Comparison of ENCODE assay signal across 8 cellular contexts in the genomic region with DNA sequence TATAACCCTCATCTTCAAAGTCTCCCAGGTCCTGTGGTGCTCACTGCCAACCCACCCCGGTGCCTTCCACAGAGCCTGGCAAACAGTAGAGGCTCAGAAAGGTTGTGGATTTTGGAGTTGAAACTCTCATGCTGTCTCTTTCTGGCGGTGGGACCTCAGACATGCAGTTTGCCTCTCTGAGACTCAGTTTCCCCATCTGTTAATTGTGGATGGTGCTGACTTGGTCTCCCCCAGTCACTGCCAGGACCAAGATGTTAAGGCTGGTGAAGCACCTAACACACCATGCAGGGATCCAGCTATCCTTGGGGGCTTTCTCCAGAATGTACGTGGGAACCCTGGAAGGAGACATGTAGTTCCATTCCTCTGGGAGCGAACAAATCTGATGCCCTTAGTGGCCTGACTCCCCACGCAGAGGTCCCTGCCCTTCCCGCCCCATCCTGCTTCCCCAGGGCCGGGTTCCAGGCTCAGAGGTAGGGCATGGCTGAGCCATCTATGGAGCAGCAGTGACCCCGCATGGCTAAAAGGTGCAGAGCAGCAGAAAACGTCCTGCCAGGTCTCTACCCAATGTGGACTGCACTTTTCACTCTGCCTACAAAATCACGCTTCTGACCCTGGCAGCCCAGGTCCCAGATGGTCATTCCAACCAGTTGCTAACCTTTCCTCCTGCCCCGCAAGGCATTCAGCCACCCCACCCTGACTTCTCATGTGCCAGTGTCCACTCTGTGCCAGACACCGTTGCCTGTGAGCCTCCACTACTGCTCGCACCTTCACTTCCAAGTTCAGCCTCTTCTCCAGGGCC. TPM values are rescaled to one million over a fixed set of nuclear protein-coding genes. Genes with fewer than 3 reads are reported as not detected.
DNase-seq lines count a peak whose midpoint lies in the region; ATAC-seq, FAIRE-seq and TF ChIP-seq lines count a peak whose summit lies in the region.

No MANE protein-coding gene starts in this region.

- H3K36me3 Mint-ChIP-seq in activated T-helper 1 cell treated with anti-CD3 and anti-CD28 coated beads, Interleukin-12 subunit alpha, Interleukin-12 subunit beta, Interleukin-2, Interleukin-4 antibody, amounts not matched to agents 30 ng/mL and 10 ng/mL and 1 ng/mL, durations not matched to agents 14 hours and 24 hours and 36 hours (ENCODE audit: low read depth), result no peaks in the 10 kb centered on the region
- H3K36me3 Mint-ChIP-seq in osteocyte (ENCODE audit: unreplicated experiment), result no peaks in the 10 kb centered on the region

- ATAC-seq in GM19438 (IDR thresholded peaks at IDR 0.05; ENCODE audit: low read depth, unreplicated experiment), result peak; percentile 66

- DNase-seq in CD1c-positive myeloid dendritic cell (ENCODE audit: extremely low spot score), result peak; percentile 64
- DNase-seq in RCC 7860 (ENCODE audit: low spot score), result peak; percentile 41
- DNase-seq in activated T-helper 1 cell treated with anti-CD3 and anti-CD28 coated beads, Interleukin-12 subunit alpha, Interleukin-12 subunit beta, Interleukin-2, Interleukin-4 antibody, amounts not matched to agents 30 ng/mL and 10 ng/mL and 1 ng/mL, durations not matched to agents 14 hours and 24 hours and 36 hours (ENCODE audit: low spot score), result peak; percentile 56
- peak; percentile 47 for DNase-seq in fibroblast of villous mesenchyme (ENCODE audit: low read depth)
- peak; percentile 85 for DNase-seq in osteocyte (ENCODE audit: extremely low spot score, unreplicated experiment)
- DNase-seq in ureter (ENCODE audit: low spot score), result peak; percentile 66

- H3K27me3 Mint-ChIP-seq in activated T-helper 1 cell treated with anti-CD3 and anti-CD28 coated beads, Interleukin-12 subunit alpha, Interleukin-12 subunit beta, Interleukin-2, Interleukin-4 antibody, amounts not matched to agents 30 ng/mL and 10 ng/mL and 1 ng/mL, durations not matched to agents 14 hours and 24 hours and 36 hours (ENCODE audit: insufficient read depth), result peaks cover 8% of the 10 kb centered on the region
- H3K27me3 Mint-ChIP-seq in osteocyte (ENCODE audit: unreplicated experiment), result no peaks in the 10 kb centered on the region

- H3K27ac Mint-ChIP-seq in activated T-helper 1 cell treated with anti-CD3 and anti-CD28 coated beads, Interleukin-12 subunit alpha, Interleukin-12 subunit beta, Interleukin-2, Interleukin-4 antibody, amounts not matched to agents 30 ng/mL and 10 ng/mL and 1 ng/mL, durations not matched to agents 14 hours and 24 hours and 36 hours, result no peak overlapping the region
- no peak overlapping the region for H3K27ac Mint-ChIP-seq in osteocyte (ENCODE audit: unreplicated experiment)

- no peak overlapping the region for H3K4me3 ChIP-seq in fibroblast of villous mesenchyme (ENCODE audit: low read depth, low read length)

- peak; percentile 90 for TF ChIP-seq CTCF in fibroblast of villous mesenchyme (IDR thresholded peaks at IDR 0.05; ENCODE audit: insufficient read depth, low read depth, low read length)
- TF ChIP-seq CTCF in osteocyte (IDR thresholded peaks at IDR 0.05), result peak; percentile 94

- no peak for FAIRE-seq in RCC 7860 (lab: Jason Lieb, UNC)

- intact Hi-C loops in activated T-helper 1 cell treated with anti-CD3 and anti-CD28 coated beads, Interleukin-12 subunit alpha, Interleukin-12 subunit beta, Interleukin-2, Interleukin-4 antibody, amounts not matched to agents 30 ng/mL and 10 ng/mL and 1 ng/mL, durations not matched to agents 14 hours and 24 hours and 36 hours (cut with micrococcal nuclease), result loop anchor here (1.0 to 10.0 kb wide), 5 partner anchors 138 to 740 kb away; a partner anchor contains a TSS

- TF ChIP-seq RAD21 in Ishikawa (IDR thresholded peaks at IDR 0.05; ENCODE audit: low read depth), result peak; percentile 98

- H3K4me1 Mint-ChIP-seq in activated T-helper 1 cell treated with anti-CD3 and anti-CD28 coated beads, Interleukin-12 subunit alpha, Interleukin-12 subunit beta, Interleukin-2, Interleukin-4 antibody, amounts not matched to agents 30 ng/mL and 10 ng/mL and 1 ng/mL, durations not matched to agents 14 hours and 24 hours and 36 hours (ENCODE audit: low read depth), result peaks cover 25% of the 10 kb centered on the region
- H3K4me1 Mint-ChIP-seq in osteocyte (ENCODE audit: unreplicated experiment), result peaks cover 7% of the 10 kb centered on the region

- no peaks in the 10 kb centered on the region for H3K9me3 Mint-ChIP-seq in activated T-helper 1 cell treated with anti-CD3 and anti-CD28 coated beads, Interleukin-12 subunit alpha, Interleukin-12 subunit beta, Interleukin-2, Interleukin-4 antibody, amounts not matched to agents 30 ng/mL and 10 ng/mL and 1 ng/mL, durations not matched to agents 14 hours and 24 hours and 36 hours
- H3K9me3 Mint-ChIP-seq in osteocyte (ENCODE audit: unreplicated experiment), result no peaks in the 10 kb centered on the region

- TF ChIP-seq EP300 in Ishikawa (IDR thresholded peaks at IDR 0.05; ENCODE audit: borderline replicate concordance), result no peak

- H3K4me3 Mint-ChIP-seq in activated T-helper 1 cell treated with anti-CD3 and anti-CD28 coated beads, Interleukin-12 subunit alpha, Interleukin-12 subunit beta, Interleukin-2, Interleukin-4 antibody, amounts not matched to agents 30 ng/mL and 10 ng/mL and 1 ng/mL, durations not matched to agents 14 hours and 24 hours and 36 hours, result no peak overlapping the region
- no peak overlapping the region for H3K4me3 Mint-ChIP-seq in osteocyte (ENCODE audit: unreplicated experiment)

TF ChIP-seq in Ishikawa, 13 proteins besides CTCF, POLR2A, EP300 and RAD21:
- TF ChIP-seq TEAD4 (IDR thresholded peaks at IDR 0.05) (no peak), ZBTB7A (IDR thresholded peaks at IDR 0.05; ENCODE audit: low read depth) (no peak), EGR1 (IDR thresholded peaks at IDR 0.05) (no peak), YY1 (IDR thresholded peaks at IDR 0.05; ENCODE audit: low read depth) (no peak), CREB1 (IDR thresholded peaks at IDR 0.05; ENCODE audit: low read depth) (no peak), CEBPB (IDR thresholded peaks at IDR 0.05) (no peak), NFIC (IDR thresholded peaks at IDR 0.05) (no peak), TCF12 (IDR thresholded peaks at IDR 0.05; ENCODE audit: low read depth) (no peak), TAF1 (IDR thresholded peaks at IDR 0.05; ENCODE audit: low read depth) (no peak), FOXM1 (IDR thresholded peaks at IDR 0.05; ENCODE audit: borderline replicate concordance, low read depth) (no peak)
- TF ChIP-seq, protein P1, sequence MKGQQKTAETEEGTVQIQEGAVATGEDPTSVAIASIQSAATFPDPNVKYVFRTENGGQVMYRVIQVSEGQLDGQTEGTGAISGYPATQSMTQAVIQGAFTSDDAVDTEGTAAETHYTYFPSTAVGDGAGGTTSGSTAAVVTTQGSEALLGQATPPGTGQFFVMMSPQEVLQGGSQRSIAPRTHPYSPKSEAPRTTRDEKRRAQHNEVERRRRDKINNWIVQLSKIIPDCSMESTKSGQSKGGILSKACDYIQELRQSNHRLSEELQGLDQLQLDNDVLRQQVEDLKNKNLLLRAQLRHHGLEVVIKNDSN (IDR thresholded peaks at IDR 0.05), result no peak
- TF ChIP-seq, protein P2, sequence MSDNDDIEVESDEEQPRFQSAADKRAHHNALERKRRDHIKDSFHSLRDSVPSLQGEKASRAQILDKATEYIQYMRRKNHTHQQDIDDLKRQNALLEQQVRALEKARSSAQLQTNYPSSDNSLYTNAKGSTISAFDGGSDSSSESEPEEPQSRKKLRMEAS (IDR thresholded peaks at IDR 0.05), result no peak
- TF ChIP-seq, protein P3, sequence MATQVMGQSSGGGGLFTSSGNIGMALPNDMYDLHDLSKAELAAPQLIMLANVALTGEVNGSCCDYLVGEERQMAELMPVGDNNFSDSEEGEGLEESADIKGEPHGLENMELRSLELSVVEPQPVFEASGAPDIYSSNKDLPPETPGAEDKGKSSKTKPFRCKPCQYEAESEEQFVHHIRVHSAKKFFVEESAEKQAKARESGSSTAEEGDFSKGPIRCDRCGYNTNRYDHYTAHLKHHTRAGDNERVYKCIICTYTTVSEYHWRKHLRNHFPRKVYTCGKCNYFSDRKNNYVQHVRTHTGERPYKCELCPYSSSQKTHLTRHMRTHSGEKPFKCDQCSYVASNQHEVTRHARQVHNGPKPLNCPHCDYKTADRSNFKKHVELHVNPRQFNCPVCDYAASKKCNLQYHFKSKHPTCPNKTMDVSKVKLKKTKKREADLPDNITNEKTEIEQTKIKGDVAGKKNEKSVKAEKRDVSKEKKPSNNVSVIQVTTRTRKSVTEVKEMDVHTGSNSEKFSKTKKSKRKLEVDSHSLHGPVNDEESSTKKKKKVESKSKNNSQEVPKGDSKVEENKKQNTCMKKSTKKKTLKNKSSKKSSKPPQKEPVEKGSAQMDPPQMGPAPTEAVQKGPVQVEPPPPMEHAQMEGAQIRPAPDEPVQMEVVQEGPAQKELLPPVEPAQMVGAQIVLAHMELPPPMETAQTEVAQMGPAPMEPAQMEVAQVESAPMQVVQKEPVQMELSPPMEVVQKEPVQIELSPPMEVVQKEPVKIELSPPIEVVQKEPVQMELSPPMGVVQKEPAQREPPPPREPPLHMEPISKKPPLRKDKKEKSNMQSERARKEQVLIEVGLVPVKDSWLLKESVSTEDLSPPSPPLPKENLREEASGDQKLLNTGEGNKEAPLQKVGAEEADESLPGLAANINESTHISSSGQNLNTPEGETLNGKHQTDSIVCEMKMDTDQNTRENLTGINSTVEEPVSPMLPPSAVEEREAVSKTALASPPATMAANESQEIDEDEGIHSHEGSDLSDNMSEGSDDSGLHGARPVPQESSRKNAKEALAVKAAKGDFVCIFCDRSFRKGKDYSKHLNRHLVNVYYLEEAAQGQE (IDR thresholded peaks at IDR 0.05; ENCODE audit: low read depth), result no peak
TF ChIP-seq in Ishikawa: peak in this region for 0.

RNA-seq across cellular contexts. Expression of a gene that starts 9.2 kb away (rescaled TPM):
- 2.2 and 2.3 TPM in 2 replicates for total RNA-seq in activated T-helper 1 cell treated with anti-CD3 and anti-CD28 coated beads, Interleukin-12 subunit alpha, Interleukin-12 subunit beta, Interleukin-2, Interleukin-4 antibody, amounts not matched to agents 30 ng/mL and 10 ng/mL and 1 ng/mL, durations not matched to agents 14 hours and 24 hours and 36 hours
- total RNA-seq in fibroblast of villous mesenchyme (not detected in 2 replicates), osteocyte (not detected in 2 replicates), ureter (14.9 TPM)

RNA-seq across cellular contexts. Expression of a gene that starts 46.0 kb away (rescaled TPM):
- total RNA-seq in activated T-helper 1 cell treated with anti-CD3 and anti-CD28 coated beads, Interleukin-12 subunit alpha, Interleukin-12 subunit beta, Interleukin-2, Interleukin-4 antibody, amounts not matched to agents 30 ng/mL and 10 ng/mL and 1 ng/mL, durations not matched to agents 14 hours and 24 hours and 36 hours, result 5.9 and 6.7 TPM in 2 replicates
- 4.5 and 5.6 TPM in 2 replicates for total RNA-seq in fibroblast of villous mesenchyme
- 4.4 and 5.5 TPM in 2 replicates for total RNA-seq in osteocyte
- 6.2 TPM for total RNA-seq in ureter
